Comparison of ENCODE assay signal across 8 cellular contexts in the genomic region with DNA sequence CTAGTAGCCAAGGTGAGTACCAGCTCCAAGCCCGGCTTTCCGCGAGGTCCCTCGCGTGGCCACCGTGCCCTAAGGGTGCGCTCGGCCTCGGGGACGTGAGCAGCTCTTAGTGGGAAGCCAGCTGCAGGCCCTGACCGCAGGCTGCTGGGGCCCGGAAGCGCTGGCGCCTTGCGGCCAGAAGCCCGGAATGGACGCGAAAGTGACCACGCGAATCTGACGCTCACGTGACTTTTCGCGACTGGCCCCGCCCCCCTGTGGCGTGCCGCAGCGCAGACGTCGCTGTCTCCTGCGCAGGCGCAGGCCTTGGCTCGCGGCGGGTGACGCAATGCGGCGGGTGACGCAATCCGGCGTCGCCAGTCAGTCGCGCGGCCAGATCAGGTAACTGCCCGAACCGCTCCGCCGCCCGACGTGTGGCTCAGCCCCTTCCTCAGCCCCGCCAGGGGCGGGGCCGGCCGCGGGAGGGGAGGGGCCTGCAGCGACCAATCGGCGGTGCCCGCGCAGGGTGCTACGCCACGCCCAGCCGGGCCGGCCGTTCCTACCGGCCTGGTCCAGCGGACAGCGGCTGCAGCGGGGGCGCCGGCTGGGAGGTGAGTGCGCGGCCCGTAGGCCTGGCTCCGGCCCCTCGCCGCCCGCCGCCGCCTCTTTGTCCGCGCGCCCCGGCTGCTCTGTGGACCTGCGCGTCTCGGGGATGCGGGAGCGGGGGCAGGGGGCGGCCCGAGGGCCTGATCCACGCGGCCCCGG. TPM values are rescaled to one million over a fixed set of nuclear protein-coding genes. Genes with fewer than 3 reads are reported as not detected.
A peak's percentile ranks its signal among the peaks of the same experiment; 100 is the strongest.
DNase-seq lines count a peak whose midpoint lies in the region; ATAC-seq, FAIRE-seq and TF ChIP-seq lines count a peak whose summit lies in the region.

A gene (plus strand): TSS at position 532 of the 741 bp plus-strand sequence. CDS start 2,202 bp downstream, outside the sequence.

- H3K27ac ChIP-seq in parathyroid adenoma: peak within 1 kb of the TSS; percentile 99
- peak within 1 kb of the TSS; percentile 95 to 99 for H3K27ac ChIP-seq in tibial artery

- H3K4me1 ChIP-seq in parathyroid adenoma: peaks cover 31% of the 10 kb centered on the region
- peaks cover 0 to 51% (median 38%) of the 10 kb centered on the region in 4 donors for H3K4me1 ChIP-seq in tibial artery

- peaks cover 1% of the 10 kb centered on the region for H3K27me3 Mint-ChIP-seq in activated naive CD8-positive, alpha-beta T cell treated with anti-CD3 and anti-CD28 coated beads, Interleukin-2, amount 50 U/mL, for 24 hours

- peak; percentile 88; the same call in 1 of the 2 replicates for TF ChIP-seq POLR2A in GM12892 (IDR thresholded peaks at IDR 0.05; ENCODE audit: low read depth, low read length)

- peaks cover 24% of the 10 kb centered on the region for H3K36me3 Mint-ChIP-seq in activated naive CD8-positive, alpha-beta T cell treated with anti-CD3 and anti-CD28 coated beads, Interleukin-2, amount 50 U/mL, for 24 hours (ENCODE audit: low read depth)

- no peak for TF ChIP-seq CTCF in parathyroid adenoma (IDR thresholded peaks at IDR 0.05)
- TF ChIP-seq CTCF in tibial artery (IDR thresholded peaks at IDR 0.05): peak; percentile 11 to 49

- peak within 1 kb of the TSS; percentile 97 for H3K9ac ChIP-seq in parathyroid adenoma

- H2AFZ ChIP-seq in parathyroid adenoma: peak within 1 kb of the TSS; percentile 97

- H3K4me2 ChIP-seq in parathyroid adenoma (ENCODE audit: low read length): peak within 1 kb of the TSS; percentile 81

- intact Hi-C loops in Right ventricle myocardium superior (cut with DNase I) (loop anchor here (5.0 kb wide), 1 partner anchor 60 kb away; a partner anchor contains a TSS), tibial artery (cut with DNase I; ENCODE audit: low total_unique reads) (no loop called here)

- H3K27ac Mint-ChIP-seq in activated naive CD8-positive, alpha-beta T cell treated with anti-CD3 and anti-CD28 coated beads, Interleukin-2, amount 50 U/mL, for 24 hours: peak within 1 kb of the TSS; percentile 91

- H3K79me2 ChIP-seq in parathyroid adenoma: peaks cover 35% of the 10 kb centered on the region

- H3K36me3 ChIP-seq in parathyroid adenoma (ENCODE audit: control insufficient read depth, insufficient read depth, low read length) (no peaks in the 10 kb centered on the region), tibial artery (peaks cover 10 to 14% (median 14%) of the 10 kb centered on the region in 3 donors)

- H3K9me3 Mint-ChIP-seq in activated naive CD8-positive, alpha-beta T cell treated with anti-CD3 and anti-CD28 coated beads, Interleukin-2, amount 50 U/mL, for 24 hours: no peaks in the 10 kb centered on the region

- H3K27me3 ChIP-seq in parathyroid adenoma (ENCODE audit: control insufficient read depth, insufficient read depth, low read length) (no peaks in the 10 kb centered on the region), tibial artery (no peaks in the 10 kb centered on the region)

- H3K4me3 Mint-ChIP-seq in activated naive CD8-positive, alpha-beta T cell treated with anti-CD3 and anti-CD28 coated beads, Interleukin-2, amount 50 U/mL, for 24 hours: peak within 1 kb of the TSS; percentile 86

- DNase-seq in GM12892 (ENCODE audit: insufficient read length): peak; percentile 92
- peak; percentile 95 for DNase-seq in NCI-H1436 (lab: John Stamatoyannopoulos, UW)
- peak; percentile 99 for DNase-seq in SW480 (ENCODE audit: low spot score)
- DNase-seq in activated naive CD8-positive, alpha-beta T cell treated with anti-CD3 and anti-CD28 coated beads, Interleukin-2, amount 50 U/mL, for 24 hours: peak; percentile 99
- DNase-seq in Right ventricle myocardium superior: peak; percentile 99
- peak; percentile 96 to 100 for DNase-seq in tibial artery

- peak; percentile 99 for FAIRE-seq in GM12892 (lab: Jason Lieb, UNC)

- peak; percentile 65 for ATAC-seq in HG02840 (IDR thresholded peaks at IDR 0.05; ENCODE audit: low FRiP score, unreplicated experiment)
- ATAC-seq in activated naive CD8-positive, alpha-beta T cell treated with anti-CD3 and anti-CD28 coated beads, Interleukin-2, amount 50 U/mL, for 24 hours: peak; percentile 83
- ATAC-seq in Right ventricle myocardium superior (ENCODE audit: poor library complexity): peak; percentile 90

- H3K4me1 Mint-ChIP-seq in activated naive CD8-positive, alpha-beta T cell treated with anti-CD3 and anti-CD28 coated beads, Interleukin-2, amount 50 U/mL, for 24 hours: peaks cover 66% of the 10 kb centered on the region

- H3K4me3 ChIP-seq in parathyroid adenoma (ENCODE audit: low read depth, low read length) (peak within 1 kb of the TSS; percentile 82), tibial artery (peak within 1 kb of the TSS; percentile 67 to 77)

- H3K9me3 ChIP-seq in parathyroid adenoma (ENCODE audit: control insufficient read depth, low read length): no peaks in the 10 kb centered on the region
- no peaks in the 10 kb centered on the region for H3K9me3 ChIP-seq in tibial artery

RNA-seq across cellular contexts. Expression of the gene that starts here (rescaled TPM):
- polyA plus RNA-seq in GM12892 (2012; ENCODE audit: missing spikeins): 6.3 TPM
- total RNA-seq in Right ventricle myocardium superior: 16.6 TPM

Comparison
In these comparisons a context has a peak if more than half of its experiments do, and no peak if none do; other contexts are left out.
1. Peak in every context shown above with its lines: DNase-seq, ATAC-seq, H3K4me3 ChIP-seq and H3K27ac ChIP-seq.